Comparison of ENCODE assay signal across 27 cellular contexts in the genomic region with DNA sequence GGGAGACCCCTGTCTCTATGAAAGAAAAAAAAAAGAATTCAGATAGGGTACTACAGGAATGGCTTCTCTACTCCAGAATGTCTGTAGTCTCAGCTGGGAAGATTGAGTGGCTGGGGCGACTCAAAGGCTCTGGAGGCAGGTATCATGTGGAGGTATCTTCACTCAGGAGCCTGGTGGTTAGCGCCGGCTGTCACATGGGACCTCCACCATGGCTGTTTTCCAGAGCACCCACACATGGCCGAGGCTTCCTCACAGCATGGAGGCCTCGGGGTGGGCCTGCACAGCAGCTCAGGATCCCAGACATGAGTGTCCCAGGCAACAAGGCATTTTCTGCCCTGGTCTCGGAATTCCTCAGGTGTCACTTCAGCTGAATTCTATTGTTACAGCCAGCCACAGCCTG.
"Had no signal": no experiment of that assay in that cellular context is flagged by ENCODE, and none has a peak within 500 bp of the region (broad histone marks: within the 10 kb centered on the region; RNA-seq: fewer than 3 reads in every experiment).

No MANE protein-coding gene starts in this region.

- H3K4me3 Mint-ChIP-seq: stimulated activated effector memory CD8-positive, alpha-beta T cell treated with anti-CD3 and anti-CD28 coated beads, Interleukin-12 subunit alpha, Interleukin-12 subunit beta, amount 100 ng/mL, for 72 hours; stimulated activated memory B cell treated with anti-CD40 and anti-IgM and Interleukin-4, amounts not matched to agents 10 μg/mL and 1 μg/mL and 100 μg/mL, for 72 hours; stimulated activated naive B cell treated with anti-CD40 and anti-IgM and Interleukin-4, amounts not matched to agents 10 μg/mL and 1 μg/mL and 100 μg/mL, for 72 hours; stimulated activated naive CD8-positive, alpha-beta T cell treated with anti-CD3 and anti-CD28 coated beads, Interleukin-15, amount 100 ng/mL, for 72 hours; stimulated activated naive CD8-positive, alpha-beta T cell treated with anti-CD3 and anti-CD28 coated beads, Interleukin-15, Interleukin-2, amounts not matched to agents 100 ng/mL and 50 ng/mL, for 24 hours; type B pancreatic cell had no signal

- DNase-seq: stimulated activated CD4-positive, alpha-beta T cell treated with anti-CD3 and anti-CD28 coated beads, Interleukin-2, amount 100 ng/mL, for 48 hours; stimulated activated CD4-positive, alpha-beta T cell treated with anti-CD3 and anti-CD28 coated beads, Interleukin-4, amount 100 ng/mL, for 1 hour; stimulated activated CD4-positive, alpha-beta T cell treated with anti-CD3 and anti-CD28 coated beads, Interleukin-4, amount 100 ng/mL, for 24 hours; stimulated activated CD4-positive, alpha-beta T cell treated with anti-CD3 and anti-CD28 coated beads, Interleukin-4, amount 100 ng/mL, for 4 hours; stimulated activated CD8-positive, alpha-beta memory T cell treated with anti-CD3 and anti-CD28 coated beads, Interleukin-4, amount 100 ng/mL, for 48 hours; stimulated activated naive B cell treated with anti-CD40 and anti-IgM and Interleukin-4, amounts not matched to agents 10 μg/mL and 1 μg/mL and 100 μg/mL, for 72 hours; stimulated activated naive CD4-positive, alpha-beta T cell; stimulated activated naive CD4-positive, alpha-beta T cell treated with Interleukin-2 at 50 U/mL for 16 hours; stimulated activated naive CD8-positive, alpha-beta T cell treated with anti-CD3 and anti-CD28 coated beads, Interleukin-15, amount 100 ng/mL, for 72 hours; stimulated activated naive CD8-positive, alpha-beta T cell treated with anti-CD3 and anti-CD28 coated beads, Interleukin-15, Interleukin-2, amounts not matched to agents 100 U/mL and 50 U/mL, for 24 hours; stomach; thyroid gland; tibial artery; transverse colon; trophoblast cell; upper lobe of left lung; upper lobe of right lung; uterus had no signal

- H3K4me1 Mint-ChIP-seq: stimulated activated effector memory CD8-positive, alpha-beta T cell treated with anti-CD3 and anti-CD28 coated beads, Interleukin-12 subunit alpha, Interleukin-12 subunit beta, amount 100 ng/mL, for 72 hours; stimulated activated naive CD8-positive, alpha-beta T cell treated with anti-CD3 and anti-CD28 coated beads, Interleukin-15, amount 100 ng/mL, for 72 hours had no signal

- H3K9me3 ChIP-seq: stomach, suprapubic skin, testis, thoracic aorta, thyroid gland, tibial artery, tibial nerve, transverse colon, upper lobe of left lung, upper lobe of right lung, uterus, vagina had no signal

- H3K27me3 ChIP-seq: stomach, suprapubic skin, testis, thyroid gland, tibial artery, tibial nerve, transverse colon, upper lobe of left lung, upper lobe of right lung, uterus, vagina had no signal

- H3K36me3 ChIP-seq: suprapubic skin, thoracic aorta, thyroid gland, upper lobe of right lung, uterus, vagina had no signal

- H3K27ac ChIP-seq: stomach, suprapubic skin, testis, thoracic aorta, thyroid gland, tibial artery, transverse colon, upper lobe of left lung, upper lobe of right lung, uterus, vagina had no signal

- H3K27ac Mint-ChIP-seq: stimulated activated effector memory CD8-positive, alpha-beta T cell treated with anti-CD3 and anti-CD28 coated beads, Interleukin-12 subunit alpha, Interleukin-12 subunit beta, amount 100 ng/mL, for 72 hours; stimulated activated memory B cell treated with anti-CD40 and anti-IgM and Interleukin-4, amounts not matched to agents 10 μg/mL and 1 μg/mL and 100 μg/mL, for 72 hours; stimulated activated naive B cell treated with anti-CD40 and anti-IgM and Interleukin-4, amounts not matched to agents 10 μg/mL and 1 μg/mL and 100 μg/mL, for 72 hours; stimulated activated naive CD8-positive, alpha-beta T cell treated with anti-CD3 and anti-CD28 coated beads, Interleukin-15, amount 100 ng/mL, for 72 hours; stimulated activated naive CD8-positive, alpha-beta T cell treated with anti-CD3 and anti-CD28 coated beads, Interleukin-15, Interleukin-2, amounts not matched to agents 100 ng/mL and 50 ng/mL, for 24 hours; type B pancreatic cell had no signal

- H3K4me3 ChIP-seq: stomach, suprapubic skin, testis, thoracic aorta, thyroid gland, tibial artery, tibial nerve, transverse colon, upper lobe of left lung, upper lobe of right lung, uterus, vagina had no signal

- H3K27me3 Mint-ChIP-seq: stimulated activated memory B cell treated with anti-CD40 and anti-IgM and Interleukin-4, amounts not matched to agents 10 μg/mL and 1 μg/mL and 100 μg/mL, for 72 hours; stimulated activated naive B cell treated with anti-CD40 and anti-IgM and Interleukin-4, amounts not matched to agents 10 μg/mL and 1 μg/mL and 100 μg/mL, for 72 hours; stimulated activated naive CD8-positive, alpha-beta T cell treated with anti-CD3 and anti-CD28 coated beads, Interleukin-15, amount 100 ng/mL, for 72 hours; stimulated activated naive CD8-positive, alpha-beta T cell treated with anti-CD3 and anti-CD28 coated beads, Interleukin-15, Interleukin-2, amounts not matched to agents 100 ng/mL and 50 ng/mL, for 24 hours; type B pancreatic cell had no signal

- H3K9me3 Mint-ChIP-seq: stimulated activated effector memory CD8-positive, alpha-beta T cell treated with anti-CD3 and anti-CD28 coated beads, Interleukin-12 subunit alpha, Interleukin-12 subunit beta, amount 100 ng/mL, for 72 hours; stimulated activated naive CD8-positive, alpha-beta T cell treated with anti-CD3 and anti-CD28 coated beads, Interleukin-15, Interleukin-2, amounts not matched to agents 100 ng/mL and 50 ng/mL, for 24 hours had no signal

- ATAC-seq: stimulated activated effector memory CD8-positive, alpha-beta T cell treated with anti-CD3 and anti-CD28 coated beads, Interleukin-12 subunit alpha, Interleukin-12 subunit beta, amount 100 ng/mL, for 72 hours; stimulated activated memory B cell treated with anti-CD40 and anti-IgM and Interleukin-4, amounts not matched to agents 10 μg/mL and 1 μg/mL and 100 μg/mL, for 72 hours; stimulated activated naive B cell treated with anti-CD40 and anti-IgM and Interleukin-4, amounts not matched to agents 10 μg/mL and 1 μg/mL and 100 μg/mL, for 72 hours; stimulated activated naive CD8-positive, alpha-beta T cell treated with anti-CD3 and anti-CD28 coated beads, Interleukin-15, amount 100 ng/mL, for 72 hours; stimulated activated naive CD8-positive, alpha-beta T cell treated with anti-CD3 and anti-CD28 coated beads, Interleukin-15, Interleukin-2, amounts not matched to agents 100 U/mL and 50 U/mL, for 24 hours; upper lobe of right lung had no signal

- H3K4me1 ChIP-seq: stomach, suprapubic skin, thyroid gland, tibial artery, tibial nerve, transverse colon, upper lobe of left lung, upper lobe of right lung, uterus, vagina had no signal

- H3K36me3 Mint-ChIP-seq: type B pancreatic cell had no signal
